9 cellular contexts compared by ENCODE assay signal in the genomic region with DNA sequence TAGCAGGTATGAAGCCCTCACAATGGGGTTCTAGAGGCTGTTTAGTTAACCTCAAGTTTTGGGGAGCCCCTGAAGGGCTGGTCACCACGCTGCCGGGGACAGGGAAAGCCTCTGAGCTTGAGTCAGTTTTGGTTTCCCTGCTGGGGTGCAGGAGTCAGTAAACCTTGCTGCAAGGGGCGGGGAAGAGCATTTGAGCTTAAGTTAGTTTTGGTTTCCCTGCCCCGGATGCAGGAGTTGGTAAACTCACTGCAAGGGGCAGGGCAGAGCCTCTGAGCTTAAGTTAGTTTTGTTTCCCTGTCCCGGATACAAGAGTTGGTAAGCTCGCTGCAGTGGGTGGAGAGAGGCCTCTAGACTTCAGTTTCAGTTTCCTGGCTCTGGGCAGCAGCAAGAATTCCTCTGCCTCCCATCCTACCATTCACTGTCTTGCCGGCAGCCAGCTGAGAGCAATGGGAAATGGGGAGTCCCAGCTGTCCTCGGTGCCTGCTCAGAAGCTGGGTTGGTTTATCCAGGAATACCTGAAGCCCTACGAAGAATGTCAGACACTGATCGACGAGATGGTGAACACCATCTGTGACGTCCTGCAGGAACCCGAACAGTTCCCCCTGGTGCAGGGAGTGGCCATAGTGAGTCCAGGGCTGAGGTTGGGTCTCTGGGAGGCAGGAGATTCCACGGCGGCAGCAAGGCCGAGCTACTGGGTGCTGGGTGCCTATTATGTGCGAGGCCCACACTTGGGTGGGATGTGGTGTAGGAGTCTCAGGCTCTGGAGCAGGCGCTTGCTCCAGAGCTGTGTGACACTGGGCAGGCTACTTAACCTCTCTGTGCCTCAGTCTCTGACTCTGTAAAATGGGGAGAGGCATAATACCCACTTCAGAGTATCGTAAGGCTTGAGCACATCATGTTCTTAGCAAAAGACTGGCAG. TPM values are rescaled to one million over a fixed set of nuclear protein-coding genes. Genes with fewer than 3 reads are reported as not detected.
DNase-seq lines count a peak whose midpoint lies in the region; ATAC-seq lines count a peak whose summit lies in the region.
"Had no signal": no experiment of that assay in that cellular context is flagged by ENCODE, and none has a peak within 500 bp of the region (broad histone marks: within the 10 kb centered on the region; RNA-seq: fewer than 3 reads in every experiment).

Gene OAS2, plus strand, starts transcription at position 357 of the 919 bp plus-strand sequence. Its CDS starts 90 bp downstream, at position 447.

- H3K4me3 ChIP-seq in SJCRH30: no peak within 1 kb of the TSS

- ATAC-seq in HG03095 (IDR thresholded peaks at IDR 0.05; ENCODE audit: unreplicated experiment): peak; percentile 84

- no peak within 1 kb of the TSS for H3K27ac ChIP-seq in SJCRH30
- H3K27ac ChIP-seq: 22Rv1 had no signal

- intact Hi-C loops in T-helper 1 cell treated with Interleukin-12 subunit alpha and Interleukin-12 subunit beta and Interleukin-4 antibody, amounts not matched to agents 30 ng/mL and 1 ng/mL, for 36 hours (cut with micrococcal nuclease): loop anchor here (1.0 to 10.0 kb wide), 12 partner anchors 10 to 964 kb away; partner anchors contain the start of genes ERP29, OAS1, OAS3 and PLBD2

- no peaks in the 10 kb centered on the region for H3K36me3 ChIP-seq in SJCRH30

- no peaks in the 10 kb centered on the region for H3K27me3 ChIP-seq in SJCRH30

- no peaks in the 10 kb centered on the region for H3K4me1 ChIP-seq in SJCRH30

- no peaks in the 10 kb centered on the region for H3K9me3 ChIP-seq in SJCRH30 (replicated peaks)

- DNase-seq in DMS 273 (lab: John Stamatoyannopoulos, UW; ENCODE audit: unreplicated experiment) (peak; percentile 12), DMS 273 treated with DMSO at 0.1 percent for 48 hours (lab: John Stamatoyannopoulos, UW) (no peak), astrocyte of the hippocampus (ENCODE audit: low read depth, low spot score) (peak; percentile 37), kidney glomerular epithelial cell (lab: John Stamatoyannopoulos, UW) (peak; percentile 16), SJCRH30 (no peak)
- DNase-seq in stimulated activated CD4-positive, alpha-beta T cell treated with anti-CD3 and anti-CD28 coated beads, TNF-alpha, amount 100 ng/mL, for 1 hour (ENCODE audit: low read depth in 3 of 3, low spot score in 1 of 3): peak; percentile 46 to 58 (median 50)

RNA-seq across cellular contexts. Expression of gene OAS2, which starts in this region (rescaled TPM):
- total RNA-seq in T-helper 1 cell treated with Interleukin-12 subunit alpha and Interleukin-12 subunit beta and Interleukin-4 antibody, amounts not matched to agents 30 ng/mL and 1 ng/mL, for 36 hours: 213 and 215 TPM in 2 replicates
- total RNA-seq in SJCRH30 (2014; rRNA removed; shearing (Covaris generic)): not detected in 2 replicates

Comparison
In these comparisons a context has a peak if more than half of its experiments do, and no peak if none do; other contexts are left out.
1. RNA of gene OAS2 (total RNA-seq): 213 to 215 TPM in T-helper 1 cell treated with Interleukin-12 subunit alpha and Interleukin-12 subunit beta and Interleukin-4 antibody, amounts not matched to agents 30 ng/mL and 1 ng/mL, for 36 hours; not detected in SJCRH30; every median in the first group is over 100 times any median in the second.
2. DNase-seq: peak in DMS 273 (single experiment), astrocyte of the hippocampus (single experiment), kidney glomerular epithelial cell (single experiment) and stimulated activated CD4-positive, alpha-beta T cell treated with anti-CD3 and anti-CD28 coated beads, TNF-alpha, amount 100 ng/mL, for 1 hour (3 of 3); none in DMS 273 treated with DMSO at 0.1 percent for 48 hours (single experiment) and SJCRH30 (0 of 2).